ENCODE assay signal across 7 cellular contexts in genomic region chr14:69101331-69101826, GRCh38. TPM values are rescaled to one million over a fixed set of nuclear protein-coding genes. Genes with fewer than 3 reads are reported as not detected.
DNase-seq lines count a peak whose midpoint lies in the region; FAIRE-seq and TF ChIP-seq lines count a peak whose summit lies in the region.

No MANE protein-coding gene starts in this region.

- FAIRE-seq in astrocyte (lab: Jason Lieb, UNC) (peak; percentile 86), kidney (lab: Jason Lieb, UNC) (peak; percentile 95)

- H3K27me3 Mint-ChIP-seq in astrocyte (ENCODE audit: low read depth, unreplicated experiment) = no peaks in the 10 kb centered on the region

- H3K9me3 Mint-ChIP-seq in astrocyte (ENCODE audit: unreplicated experiment) = no peaks in the 10 kb centered on the region

- H3K79me2 ChIP-seq in astrocyte (ENCODE audit: insufficient read depth, low read length) = peaks cover 12% of the 10 kb centered on the region

- H2AFZ ChIP-seq in astrocyte (ENCODE audit: low read depth, low read length) = no peak overlapping the region

- H3K36me3 Mint-ChIP-seq in astrocyte (ENCODE audit: low read depth, unreplicated experiment) = peaks cover 3% of the 10 kb centered on the region

- peaks cover 28% of the 10 kb centered on the region for H3K4me1 Mint-ChIP-seq in astrocyte (ENCODE audit: low read depth, unreplicated experiment)

- H3K4me1 ChIP-seq in astrocyte (ENCODE audit: insufficient read depth, low read length) = peaks cover 8% of the 10 kb centered on the region
- peaks cover 5 to 11% of the 10 kb centered on the region in 2 donors for H3K4me1 ChIP-seq in kidney (ENCODE audit: control insufficient read depth in 1 of 2, insufficient read depth in 1 of 2, low read depth in 1 of 2, low read length in 2 of 2)
- peaks cover 1% of the 10 kb centered on the region for H3K4me1 ChIP-seq in testis

- H3K27ac Mint-ChIP-seq in astrocyte (ENCODE audit: unreplicated experiment) = peak overlapping the region; percentile 73

- DNase-seq in GM12864 (ENCODE audit: low read depth) (no peak), MV-4-11 (lab: John Stamatoyannopoulos, UW) (peak; percentile 87), astrocyte (ENCODE audit: low read depth) (peak; percentile 84), kidney (no peak), testis (peak; percentile 19), HuH-7.5 (ENCODE audit: low spot score) (no peak), mesenteric fat pad (ENCODE audit: low spot score) (no peak)

- 59 to 60% methylated on average over 4 of the region's 4 CpGs for WGBS in testis, 2 donors

- no peak overlapping the region for H3K4me3 Mint-ChIP-seq in astrocyte (ENCODE audit: unreplicated experiment)

- H3K36me3 ChIP-seq in astrocyte (ENCODE audit: insufficient read depth, low read length) (peaks cover 4% of the 10 kb centered on the region), kidney (ENCODE audit: control insufficient read depth in 1 of 2, insufficient read depth in 2 of 2, low read length in 2 of 2) (peaks cover 6 to 10% of the 10 kb centered on the region in 2 donors), testis (ENCODE audit: low read depth, missing control alignments) (no peaks in the 10 kb centered on the region)

- H3K9ac ChIP-seq in astrocyte (ENCODE audit: low read length) = no peak overlapping the region
- no peak overlapping the region for H3K9ac ChIP-seq in kidney (ENCODE audit: low read length in 2 of 2)

- TF ChIP-seq CTCF in GM12864 (IDR thresholded peaks at IDR 0.05; ENCODE audit: low read depth, low read length, missing control alignments) (peak; percentile 47), astrocyte (IDR thresholded peaks at IDR 0.05; ENCODE audit: insufficient read depth, low read depth, low read length) (peak; percentile 80), kidney (IDR thresholded peaks at IDR 0.05; ENCODE audit: borderline replicate concordance, extremely low read depth, insufficient read depth) (peak; percentile 40), testis (IDR thresholded peaks at IDR 0.05) (peak in 2 of 3 experiments; percentile 30 to 32)

- intact Hi-C loops in kidney (cut with DNase I) (no loop called here), testis (cut with DNase I; ENCODE audit: low total_unique reads) (loop anchor here (5.0 kb wide), 1 partner anchor 189 kb away; no protein-coding TSS in a partner anchor)

- no peak overlapping the region for H3K4me2 ChIP-seq in astrocyte (ENCODE audit: low read length)

- H4K20me1 ChIP-seq in astrocyte (ENCODE audit: insufficient read depth, low read length) = peaks cover 9% of the 10 kb centered on the region

- H3K9me3 ChIP-seq in astrocyte (ENCODE audit: insufficient read depth, low read depth, low read length) (no peaks in the 10 kb centered on the region), kidney (ENCODE audit: control insufficient read depth in 1 of 2, low read length in 2 of 2) (no peaks in the 10 kb centered on the region), testis (no peaks in the 10 kb centered on the region)

- H3K27me3 ChIP-seq in astrocyte (ENCODE audit: insufficient read depth, low read length) = no peaks in the 10 kb centered on the region
- no peaks in the 10 kb centered on the region for H3K27me3 ChIP-seq in testis

- no peak overlapping the region for H3K27ac ChIP-seq in astrocyte (ENCODE audit: low read depth, low read length)
- peak overlapping the region; percentile 51 to 55 for H3K27ac ChIP-seq in kidney (ENCODE audit: low read depth in 2 of 2, low read length in 2 of 2)
- H3K27ac ChIP-seq in testis = no peak overlapping the region

- TF ChIP-seq POLR2A in testis (IDR thresholded peaks at IDR 0.05) = no peak

- H3K4me3 ChIP-seq in GM12864 (ENCODE audit: low read depth, low read length) (no peak overlapping the region), astrocyte (ENCODE audit: insufficient read depth, low read depth, low read length) (no peak overlapping the region), kidney (ENCODE audit: low read length in 2 of 2) (no peak overlapping the region), testis (no peak overlapping the region)

RNA-seq across cellular contexts. Expression of gene DCAF5, which starts 51.5 kb away (rescaled TPM):
- total RNA-seq in astrocyte (54.5 and 54.6 TPM in 2 replicates), kidney (51.0 TPM), testis (100 to 1,000 TPM in 1 of 2 donors, 10 to 100 TPM in 1; 97.7 to 129 TPM), mesenteric fat pad (63.3 TPM)
- polyA plus RNA-seq in kidney (ENCODE audit: insufficient read depth, low read depth, low replicate concordance) (17.3 TPM), testis (ENCODE audit: insufficient read depth, low read depth, low replicate concordance) (168 TPM)

Comparison
In these comparisons a context has a peak if more than half of its experiments do, and no peak if none do; other contexts are left out.
1. DNase-seq: peak in MV-4-11 (single experiment), astrocyte (single experiment) and testis (single experiment); none in GM12864 (single experiment), kidney (single experiment), HuH-7.5 (single experiment) and mesenteric fat pad (single experiment).
2. H3K27ac ChIP-seq: peak in kidney (2 of 2); none in astrocyte (single experiment) and testis (0 of 2).
3. Peak in every context shown above with its lines, with median percentiles within 50 percentile points of each other: CTCF ChIP-seq.